Comparison of ENCODE assay signal across 30 cellular contexts in genomic region chr7:112007185-112007584, GRCh38.
A peak's percentile ranks its signal among the peaks of the same experiment; 100 is the strongest.
DNase-seq lines count a peak whose midpoint lies in the region; ATAC-seq, FAIRE-seq and TF ChIP-seq lines count a peak whose summit lies in the region.
"Had no signal": no experiment of that assay in that cellular context is flagged by ENCODE, and none has a peak within 500 bp of the region (broad histone marks: within the 10 kb centered on the region; RNA-seq: fewer than 3 reads in every experiment).

No MANE protein-coding gene starts in this region.

- no peak for TF ChIP-seq RAD21 in HepG2 (CRISPR knock-in tag; IDR thresholded peaks at IDR 0.05)
- TF ChIP-seq RAD21 in K562 (CRISPR knock-in tag; conservative IDR thresholded peaks at IDR 0.05 in 1 of 2, IDR thresholded peaks at IDR 0.05 in 1 of 2), result no peak

- 99% methylated on average over 4 of the region's 4 CpGs for WGBS in HepG2 (ENCODE audit: low lambda C conversion rate)
- 97% methylated on average over 4 of the region's 4 CpGs for WGBS in right lobe of liver (ENCODE audit: insufficient coverage, low coverage, low lambda C conversion rate, missing lambda C conversion rate)
- 1% methylated on average over 4 of the region's 4 CpGs for WGBS in K562 (ENCODE audit: insufficient coverage, low coverage, missing lambda C conversion rate)

- no peaks in the 10 kb centered on the region for H3K36me3 ChIP-seq in HepG2 (replicated peaks in 1 of 2; ENCODE audit: control insufficient read depth in 1 of 2, insufficient read depth in 2 of 2, low read length in 2 of 2)
- no peaks in the 10 kb centered on the region for H3K36me3 ChIP-seq in right lobe of liver
- no peaks in the 10 kb centered on the region for H3K36me3 ChIP-seq in K562 (ENCODE audit: control insufficient read depth, insufficient read depth, low read length)
- H3K36me3 ChIP-seq: BE2C, BLaER1 had no signal

- H3K4me1 ChIP-seq in HepG2 (ENCODE audit: insufficient read depth, low read length) (peaks cover 20% of the 10 kb centered on the region), right lobe of liver (peaks cover 0 to 17% (median 6%) of the 10 kb centered on the region in 4 donors), K562 (replicated peaks in 1 of 2; ENCODE audit: control insufficient read depth in 2 of 2, insufficient read depth in 2 of 2, low read length in 2 of 2) (no peaks in the 10 kb centered on the region)
- H3K4me1 ChIP-seq: BLaER1, Caco-2 had no signal

- no peak overlapping the region for H3K4me2 ChIP-seq in HepG2 (ENCODE audit: low read depth, low read length)
- no peak overlapping the region for H3K4me2 ChIP-seq in K562 (ENCODE audit: insufficient read depth, low read length)
- H3K4me2 ChIP-seq: A549, BLaER1 had no signal

- H2AFZ ChIP-seq in HepG2 (ENCODE audit: low read length), result no peak overlapping the region
- H2AFZ ChIP-seq in K562 (ENCODE audit: low read depth, low read length), result no peak overlapping the region

- H3K9me1 ChIP-seq in K562 (ENCODE audit: control insufficient read depth, insufficient read depth, low read length), result no peaks in the 10 kb centered on the region

- BruUV-seq in HepG2 (replicated peaks; lab: Mats Ljungman, UMichigan), result no TSS peak
- no TSS peak for BruUV-seq in K562 (replicated peaks; lab: Mats Ljungman, UMichigan)

- H4K20me1 ChIP-seq in HepG2 (ENCODE audit: insufficient read depth, low read length) (peaks cover 7% of the 10 kb centered on the region; the same call in 1 of the 2 replicates), K562 (replicated peaks; ENCODE audit: control insufficient read depth, insufficient read depth, low read length) (no peaks in the 10 kb centered on the region)
- H4K20me1 ChIP-seq: BLaER1 had no signal

- in situ Hi-C loops in HepG2 (cut with HindIII; ENCODE audit: extremely low pct_ligation_motif_present, low pct_unique_long_range_greater_than_20kb) (no loop called here), K562 (cut with MboI) (no loop called here)

- H3K4me3 ChIP-seq in HepG2 (replicated peaks in 1 of 3; ENCODE audit: insufficient read depth in 1 of 3, low read depth in 2 of 3, low read length in 3 of 3) (no peak overlapping the region), right lobe of liver (no peak overlapping the region), K562 (no peak overlapping the region)
- H3K4me3 ChIP-seq: A549; BLaER1; BLaER1 treated with 17β-estradiol and CSF1 and Interleukin-3, amounts not matched to agents 10 nM and 100 nM had no signal

- FAIRE-seq in HepG2 (lab: Jason Lieb, UNC) (no peak), K562 (lab: Jason Lieb, UNC) (no peak)
- FAIRE-seq: A204.1, A549, D721Med had no signal

- H3K9ac ChIP-seq in HepG2 (ENCODE audit: insufficient read depth, low read depth, low read length) (no peak overlapping the region), K562 (ENCODE audit: insufficient read depth in 1 of 2, low read depth in 2 of 2, low read length in 2 of 2) (no peak overlapping the region)
- H3K9ac ChIP-seq: BLaER1; BLaER1 treated with 17β-estradiol and CSF1 and Interleukin-3, amounts not matched to agents 10 nM and 100 nM had no signal

- CTCF ChIA-PET in HepG2 (lab: Yijun Ruan, JAX; ENCODE audit: low intra/inter-chr PET ratio, low total read pairs) (no interaction called here), K562 (lab: Yijun Ruan, JAX; ENCODE audit: low intra/inter-chr PET ratio) (no interaction called here)

- H3K27ac ChIP-seq in HepG2 (ENCODE audit: extremely low read length, insufficient read depth, low read length), result no peak overlapping the region
- no peak overlapping the region for H3K27ac ChIP-seq in right lobe of liver
- H3K27ac ChIP-seq in K562 (ENCODE audit: extremely low read depth, low read depth, low read length), result no peak overlapping the region
- H3K27ac ChIP-seq: 22Rv1; BLaER1; BLaER1 treated with 17β-estradiol and CSF1 and Interleukin-3, amounts not matched to agents 10 nM and 100 nM; C4-2B had no signal

- no peak for TF ChIP-seq CTCF in HepG2 (CRISPR knock-in tag; IDR thresholded peaks at IDR 0.05)
- no peak for TF ChIP-seq CTCF in right lobe of liver (IDR thresholded peaks at IDR 0.05)
- no peak for TF ChIP-seq CTCF in K562 (IDR thresholded peaks at IDR 0.05 in 2 of 3, conservative IDR thresholded peaks at IDR 0.05 in 1 of 3; ENCODE audit: insufficient read depth in 2 of 3, low read depth in 1 of 3, low read length in 3 of 3)

- ATAC-seq in HepG2 (no peak), right lobe of liver (no peak), K562 (no peak)
- ATAC-seq: A549; CD8-positive, alpha-beta T cell had no signal

- intact Hi-C loops in HepG2 (cut with micrococcal nuclease; ENCODE audit: unreplicated experiment) (loop anchor here (10.0 kb wide), 1 partner anchor 198 kb away; the partner anchor contains the start of genes DOCK4 and ZNF277), right lobe of liver (cut with DNase I) (no loop called here), K562 (cut with micrococcal nuclease) (no loop called here)

- no peak for DNase-seq in HepG2 (ENCODE audit: low spot score)
- DNase-seq in right lobe of liver, result no peak
- DNase-seq in K562 (ENCODE audit: extremely low read depth in 1 of 4, low spot score in 3 of 4), result no peak
- DNase-seq in NCI-H187 (lab: John Stamatoyannopoulos, UW), result no peak
- DNase-seq: 8988T; ACHN; AML-193; BE2C; C1 segment of cervical spinal cord; Caco-2; Calu3; CD4-positive, alpha-beta memory T cell; CD4-positive, alpha-beta T cell; CD4-positive, CD25-positive, alpha-beta regulatory T cell; CD8-positive, alpha-beta memory T cell; CD8-positive, alpha-beta T cell; COR-L47; DMS 273 treated with DMSO at 0.1 percent for 48 hours; DMS153; DMS79; DMS79 treated with DMSO at 0.1 percent for 48 hours; DND-41; EL had no signal

- no peak for TF ChIP-seq EP300 in HepG2 (IDR thresholded peaks at IDR 0.05; ENCODE audit: low read depth in 2 of 2, low read length in 2 of 2)
- no peak for TF ChIP-seq EP300 in HepG2 (CRISPR knock-in tag; IDR thresholded peaks at IDR 0.05; ENCODE audit: borderline replicate concordance)
- no peak for TF ChIP-seq EP300 in K562 (IDR thresholded peaks at IDR 0.05; ENCODE audit: low read length)

- no peaks in the 10 kb centered on the region for H3K27me3 ChIP-seq in HepG2 (ENCODE audit: control insufficient read depth in 1 of 2, insufficient read depth in 2 of 2, low read length in 2 of 2)
- H3K27me3 ChIP-seq in right lobe of liver, result no peaks in the 10 kb centered on the region
- H3K27me3 ChIP-seq in K562 (ENCODE audit: control insufficient read depth in 2 of 2, insufficient read depth in 2 of 2, low read length in 2 of 2), result no peaks in the 10 kb centered on the region; a peak in 1 of 5 replicates
- H3K27me3 ChIP-seq: BE2C; BLaER1; BLaER1 treated with 17β-estradiol and CSF1 and Interleukin-3, amounts not matched to agents 10 nM and 100 nM had no signal

- TF ChIP-seq POLR2A in HepG2 (IDR thresholded peaks at IDR 0.05; ENCODE audit: insufficient read depth in 1 of 2, low read depth in 2 of 2, low read length in 2 of 2), result no peak
- TF ChIP-seq POLR2A in right lobe of liver (IDR thresholded peaks at IDR 0.05), result no peak
- TF ChIP-seq POLR2A in K562 (conservative IDR thresholded peaks at IDR 0.05), result no peak

- H3K79me2 ChIP-seq in HepG2 (ENCODE audit: insufficient read depth, low read length), result no peaks in the 10 kb centered on the region
- H3K79me2 ChIP-seq in K562 (ENCODE audit: control insufficient read depth, insufficient read depth, low read length), result no peaks in the 10 kb centered on the region

- POLR2A ChIA-PET in HepG2 (lab: Yijun Ruan, JAX), result no interaction called here
- POLR2A ChIA-PET in K562 (lab: Yijun Ruan, JAX), result interaction anchor here (0.7 to 1.0 kb wide), 2 partner anchors 14 to 16 kb away, joined by 3 to 4 read pairs; no protein-coding TSS in a partner anchor

- no peaks in the 10 kb centered on the region for H3K9me3 ChIP-seq in HepG2 (ENCODE audit: low read length)
- H3K9me3 ChIP-seq in right lobe of liver, result no peaks in the 10 kb centered on the region
- no peaks in the 10 kb centered on the region for H3K9me3 ChIP-seq in K562 (replicated peaks; ENCODE audit: control insufficient read depth, insufficient read depth, low read depth, low read length)
- H3K9me3 ChIP-seq: A549; BE2C; BLaER1; BLaER1 treated with 17β-estradiol and CSF1 and Interleukin-3, amounts not matched to agents 10 nM and 100 nM; Caco-2 had no signal

TF ChIP-seq in HepG2, 621 proteins besides CTCF, POLR2A, EP300 and RAD21:
- no peak for TF ChIP-seq ZFX (CRISPR knock-in tag; IDR thresholded peaks at IDR 0.05; ENCODE audit: low read depth)
- TF ChIP-seq ZNF24 (IDR thresholded peaks at IDR 0.05), result 0 out of 2 replicates have a peak, but pooled peaks have one; percentile 55

TF ChIP-seq in K562, 482 proteins besides CTCF, POLR2A, EP300 and RAD21:
- peak; percentile 36; the same call in 1 of the 2 replicates for TF ChIP-seq NFE2 (IDR thresholded peaks at IDR 0.05; ENCODE audit: low read depth)
- peak; percentile 34 for TF ChIP-seq MAFG (tag; conservative IDR thresholded peaks at IDR 0.05)
- TF ChIP-seq ZNF24 (IDR thresholded peaks at IDR 0.05), result peak; percentile 87
- TF ChIP-seq LEF1 (IDR thresholded peaks at IDR 0.05), result no peak

Comparison
In these comparisons a context has a peak if more than half of its experiments do, and no peak if none do; other contexts are left out.
1. Of the 241 proteins assayed by ChIP-seq in both HepG2 and K562: peak only in HepG2: none; only in K562: MAFG and NFE2; in both: ZNF24; in neither: 238.